34 cellular contexts compared by ENCODE assay signal in the genomic region with DNA sequence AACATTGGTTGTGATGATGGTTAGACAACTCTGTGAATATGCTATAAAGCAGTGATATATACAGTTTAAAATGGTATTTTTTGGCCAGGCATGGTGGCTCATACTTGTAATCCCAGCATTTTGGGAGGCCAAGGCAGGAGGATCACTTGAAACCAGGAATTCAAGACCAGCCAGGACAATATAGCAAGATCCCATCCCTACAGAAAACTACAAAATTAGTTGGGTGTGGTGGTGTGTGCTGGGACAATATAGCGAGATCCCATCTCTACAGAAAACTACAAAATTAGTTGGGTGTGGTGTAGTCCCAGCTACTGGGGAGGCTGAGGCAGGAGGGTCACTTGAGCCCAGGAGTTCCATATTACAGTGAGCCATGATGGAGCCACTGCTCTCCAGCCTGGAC. TPM values are rescaled to one million over a fixed set of nuclear protein-coding genes. Genes with fewer than 3 reads are reported as not detected.
DNase-seq lines count a peak whose midpoint lies in the region; ATAC-seq, FAIRE-seq and TF ChIP-seq lines count a peak whose summit lies in the region.
"Had no signal": no experiment of that assay in that cellular context is flagged by ENCODE, and none has a peak within 500 bp of the region (broad histone marks: within the 10 kb centered on the region; RNA-seq: fewer than 3 reads in every experiment).

No MANE protein-coding gene starts in this region.

- no peak for ATAC-seq in HepG2
- no peak for ATAC-seq in GM18907 (IDR thresholded peaks at IDR 0.05; ENCODE audit: unreplicated experiment)
- no peak for ATAC-seq in HG03460 (IDR thresholded peaks at IDR 0.05; ENCODE audit: unreplicated experiment)
- ATAC-seq: GM12878 had no signal

- CTCF ChIA-PET in HepG2 (lab: Yijun Ruan, JAX; ENCODE audit: low intra/inter-chr PET ratio, low total read pairs) = no interaction called here

- TF ChIP-seq POLR2A in HepG2 (IDR thresholded peaks at IDR 0.05; ENCODE audit: insufficient read depth in 1 of 2, low read depth in 2 of 2, low read length in 2 of 2) = no peak

- 0 out of 2 replicates have a peak, but pooled peaks cover 7% of the 10 kb centered on the region for H3K9me3 ChIP-seq in HepG2 (ENCODE audit: low read length)
- H3K9me3 ChIP-seq: BE2C, BLaER1 had no signal

- POLR2A ChIA-PET in HepG2 (lab: Yijun Ruan, JAX) = no interaction called here

- no peaks in the 10 kb centered on the region for H3K4me1 Mint-ChIP-seq in osteocyte (ENCODE audit: unreplicated experiment)

- H3K27ac ChIP-seq in HL-60 (replicated peaks) = peak overlapping the region; percentile 14; the same call in 1 of the 2 replicates
- no peak overlapping the region for H3K27ac ChIP-seq in coronary artery
- H3K27ac ChIP-seq in HepG2 (ENCODE audit: extremely low read length, insufficient read depth, low read length) = no peak overlapping the region
- H3K27ac ChIP-seq: BLaER1 had no signal

- H4K20me1 ChIP-seq in HepG2 (ENCODE audit: insufficient read depth, low read length) = no peaks in the 10 kb centered on the region
- H4K20me1 ChIP-seq: BLaER1 had no signal

- DNase-seq in HL-60 (ENCODE audit: low read depth in 1 of 2, low spot score in 1 of 2) (no peak), coronary artery (ENCODE audit: low spot score) (peak; percentile 11), HepG2 (ENCODE audit: low spot score) (no peak), osteocyte (ENCODE audit: extremely low spot score, unreplicated experiment) (peak; percentile 15), islet precursor cell (no peak), globus pallidus (ENCODE audit: low spot score) (no peak)
- DNase-seq: 8988T; ACHN; BE2C; C1 segment of cervical spinal cord; CD4-positive, alpha-beta memory T cell; CD4-positive, CD25-positive, alpha-beta regulatory T cell; CD8-positive, alpha-beta memory T cell; COR-L47; DMS 273 treated with DMSO at 0.1 percent for 48 hours; DMS153; DMS53; DMS79; DND-41; EL; GDM1 had no signal

- 79% methylated on average over 1 of the region's 1 CpG for WGBS in HepG2 (ENCODE audit: low lambda C conversion rate)

- BruUV-seq in HepG2 (replicated peaks; lab: Mats Ljungman, UMichigan) = no TSS peak

- no peak overlapping the region for H2AFZ ChIP-seq in HepG2 (ENCODE audit: low read length)

- TF ChIP-seq EP300 in HepG2 (IDR thresholded peaks at IDR 0.05; ENCODE audit: low read depth in 2 of 2, low read length in 2 of 2) = no peak
- no peak for TF ChIP-seq EP300 in HepG2 (CRISPR knock-in tag; IDR thresholded peaks at IDR 0.05; ENCODE audit: borderline replicate concordance)

- no peaks in the 10 kb centered on the region for H3K79me2 ChIP-seq in HepG2 (ENCODE audit: insufficient read depth, low read length)

- FAIRE-seq in HepG2 (lab: Jason Lieb, UNC) = no peak
- FAIRE-seq: A204.1, GM12878, GM12892, GM18507, GM19239 had no signal

- no peaks in the 10 kb centered on the region for H3K36me3 Mint-ChIP-seq in osteocyte (ENCODE audit: unreplicated experiment)
- H3K36me3 Mint-ChIP-seq: CD14-positive monocyte; CD4-positive, alpha-beta memory T cell; CD4-positive, CD25-positive, alpha-beta regulatory T cell; CD8-positive, alpha-beta memory T cell had no signal

- intact Hi-C loops in HepG2 (cut with micrococcal nuclease; ENCODE audit: unreplicated experiment) = no loop called here

- H3K27me3 ChIP-seq in HL-60 (ENCODE audit: insufficient read depth, poor library complexity, severe bottlenecking) (no peaks in the 10 kb centered on the region), HepG2 (ENCODE audit: control insufficient read depth in 1 of 2, insufficient read depth in 2 of 2, low read length in 2 of 2) (no peaks in the 10 kb centered on the region)
- H3K27me3 ChIP-seq: BE2C, BLaER1 had no signal

- H3K4me2 ChIP-seq in HepG2 (ENCODE audit: low read depth, low read length) = no peak overlapping the region
- H3K4me2 ChIP-seq: BLaER1 had no signal

- no peaks in the 10 kb centered on the region for H3K27me3 Mint-ChIP-seq in osteocyte (ENCODE audit: unreplicated experiment)
- H3K27me3 Mint-ChIP-seq: CD4-positive, alpha-beta memory T cell; CD8-positive, alpha-beta memory T cell had no signal

- H3K36me3 ChIP-seq in HepG2 (replicated peaks in 1 of 2; ENCODE audit: control insufficient read depth in 1 of 2, insufficient read depth in 2 of 2, low read length in 2 of 2) = no peaks in the 10 kb centered on the region
- H3K36me3 ChIP-seq: BE2C, BLaER1 had no signal

- no peak overlapping the region for H3K9ac ChIP-seq in HepG2 (ENCODE audit: insufficient read depth, low read depth, low read length)
- H3K9ac ChIP-seq: BLaER1 had no signal

- H3K27ac Mint-ChIP-seq in osteocyte (ENCODE audit: unreplicated experiment) = no peak overlapping the region
- H3K27ac Mint-ChIP-seq: CD14-positive monocyte; CD4-positive, CD25-positive, alpha-beta regulatory T cell had no signal

- no peak for TF ChIP-seq RAD21 in HepG2 (CRISPR knock-in tag; IDR thresholded peaks at IDR 0.05)

- peaks cover 5% of the 10 kb centered on the region for H3K9me3 Mint-ChIP-seq in osteocyte (ENCODE audit: unreplicated experiment)
- H3K9me3 Mint-ChIP-seq: CD8-positive, alpha-beta memory T cell had no signal

- in situ Hi-C loops in HepG2 (cut with HindIII; ENCODE audit: extremely low pct_ligation_motif_present, low pct_unique_long_range_greater_than_20kb) = no loop called here

- no peak overlapping the region for H3K4me3 Mint-ChIP-seq in osteocyte (ENCODE audit: unreplicated experiment)
- H3K4me3 Mint-ChIP-seq: CD14-positive monocyte; CD4-positive, alpha-beta memory T cell; CD4-positive, CD25-positive, alpha-beta regulatory T cell; CD8-positive, alpha-beta memory T cell had no signal

- TF ChIP-seq CTCF in HL-60 (IDR thresholded peaks at IDR 0.05; ENCODE audit: insufficient read depth, low read length) (no peak), coronary artery (IDR thresholded peaks at IDR 0.05) (no peak), HepG2 (CRISPR knock-in tag; IDR thresholded peaks at IDR 0.05) (no peak), osteocyte (IDR thresholded peaks at IDR 0.05) (no peak)

- H3K4me3 ChIP-seq in HL-60 (replicated peaks; ENCODE audit: insufficient read depth, low read length) (no peak overlapping the region), coronary artery (no peak overlapping the region), HepG2 (replicated peaks in 1 of 3; ENCODE audit: insufficient read depth in 1 of 3, low read depth in 2 of 3, low read length in 3 of 3) (no peak overlapping the region)
- H3K4me3 ChIP-seq: BLaER1, GM12878 had no signal

- peaks cover 69% of the 10 kb centered on the region for H3K4me1 ChIP-seq in HepG2 (ENCODE audit: insufficient read depth, low read length)
- H3K4me1 ChIP-seq: BE2C, BLaER1 had no signal

RNA-seq across cellular contexts. Expression of a gene that starts 27.5 kb away (rescaled TPM):
- total RNA-seq in HepG2 (2016; rRNA removed; fragmentation: Illumina TruSeq; extraction: Trizol) (not detected in 2 replicates), osteocyte (not detected in 2 replicates)
- total RNA-seq in HepG2 (2016; cell fraction: cytosol; rRNA removed; fragmentation: Illumina TruSeq; extraction: Trizol; ENCODE audit: low read depth) = not detected in 2 replicates
- total RNA-seq in HepG2 (2016; cell fraction: insoluble cytoplasmic fraction; rRNA removed; fragmentation: Illumina TruSeq; extraction: Trizol) = not detected in 2 replicates
- not detected in 2 replicates for total RNA-seq in HepG2 (2016; cell fraction: membrane; rRNA removed; fragmentation: Illumina TruSeq; extraction: Trizol)
- total RNA-seq in HepG2 (2016; cell fraction: nucleus; rRNA removed; fragmentation: Illumina TruSeq; extraction: Trizol) = not detected in 2 replicates
- 0.84 and 1.3 TPM in 2 replicates for polyA plus RNA-seq in HepG2 (2011; rRNA removed)
- not detected in 2 replicates for polyA plus RNA-seq in HepG2 (2011; cell fraction: cytosol; rRNA removed)
- not detected in 2 replicates for polyA plus RNA-seq in HepG2 (2011; cell fraction: nucleus; rRNA removed)
- polyA plus RNA-seq in HepG2 (2012) = 4.1 and 8.1 TPM in 2 replicates
- not detected in 2 replicates for polyA plus RNA-seq in HepG2 (2016; cell fraction: cytosol; fragmentation: Illumina TruSeq; extraction: Trizol; ENCODE audit: low read depth)
- polyA plus RNA-seq in HepG2 (2016; cell fraction: insoluble cytoplasmic fraction; fragmentation: Illumina TruSeq; extraction: Trizol; ENCODE audit: low read depth) = not detected in 2 replicates
- polyA plus RNA-seq in HepG2 (2016; cell fraction: membrane; fragmentation: Illumina TruSeq; extraction: Trizol; ENCODE audit: low read depth) = not detected in 2 replicates
- not detected in 2 replicates for polyA plus RNA-seq in HepG2 (2016; cell fraction: nucleus; fragmentation: Illumina TruSeq; extraction: Trizol; ENCODE audit: insufficient read depth, low read depth)
- not detected in 2 replicates for polyA minus RNA-seq in HepG2 (2011; rRNA and poly(A)+ RNA removed; ENCODE audit: low replicate concordance)
- not detected in 2 replicates for polyA minus RNA-seq in HepG2 (2011; cell fraction: cytosol; rRNA and poly(A)+ RNA removed)
- not detected in 2 replicates for polyA minus RNA-seq in HepG2 (2011; cell fraction: nucleus; rRNA and poly(A)+ RNA removed)
- total RNA-seq: A673; CD4-positive, alpha-beta memory T cell; CD4-positive, CD25-positive, alpha-beta regulatory T cell; CD8-positive, alpha-beta memory T cell; Daoy; G401; GM12878 had no signal
- polyA plus RNA-seq: AG04450; CD14-positive monocyte; CD4-positive, alpha-beta memory T cell; CD4-positive, CD25-positive, alpha-beta regulatory T cell; CD8-positive, alpha-beta memory T cell; GM12878 had no signal

RNA-seq across cellular contexts. Expression of a gene that starts 43.1 kb away (rescaled TPM):
- total RNA-seq in HepG2 (2016; rRNA removed; fragmentation: Illumina TruSeq; extraction: Trizol) (306 and 519 TPM in 2 replicates), osteocyte (106 and 109 TPM in 2 replicates)
- 41.5 and 47.9 TPM in 2 replicates for total RNA-seq in HepG2 (2016; cell fraction: cytosol; rRNA removed; fragmentation: Illumina TruSeq; extraction: Trizol; ENCODE audit: low read depth)
- total RNA-seq in HepG2 (2016; cell fraction: insoluble cytoplasmic fraction; rRNA removed; fragmentation: Illumina TruSeq; extraction: Trizol) = 301 and 511 TPM in 2 replicates
- 139 and 156 TPM in 2 replicates for total RNA-seq in HepG2 (2016; cell fraction: membrane; rRNA removed; fragmentation: Illumina TruSeq; extraction: Trizol)
- total RNA-seq in HepG2 (2016; cell fraction: nucleus; rRNA removed; fragmentation: Illumina TruSeq; extraction: Trizol) = 164 and 168 TPM in 2 replicates
- 324 and 400 TPM in 2 replicates for polyA plus RNA-seq in HepG2 (2011; rRNA removed)
- polyA plus RNA-seq in HepG2 (2011; cell fraction: cytosol; rRNA removed) = 198 and 289 TPM in 2 replicates
- 115 and 150 TPM in 2 replicates for polyA plus RNA-seq in HepG2 (2011; cell fraction: nucleus; rRNA removed)
- polyA plus RNA-seq in HepG2 (2012) = 250 and 343 TPM in 2 replicates
- 15.2 and 17.3 TPM in 2 replicates for polyA plus RNA-seq in HepG2 (2016; cell fraction: cytosol; fragmentation: Illumina TruSeq; extraction: Trizol; ENCODE audit: low read depth)
- 352 and 368 TPM in 2 replicates for polyA plus RNA-seq in HepG2 (2016; cell fraction: insoluble cytoplasmic fraction; fragmentation: Illumina TruSeq; extraction: Trizol; ENCODE audit: low read depth)
- 48.5 and 57.6 TPM in 2 replicates for polyA plus RNA-seq in HepG2 (2016; cell fraction: membrane; fragmentation: Illumina TruSeq; extraction: Trizol; ENCODE audit: low read depth)
- 161 and 162 TPM in 2 replicates for polyA plus RNA-seq in HepG2 (2016; cell fraction: nucleus; fragmentation: Illumina TruSeq; extraction: Trizol; ENCODE audit: insufficient read depth, low read depth)
- 203 and 487 TPM in 2 replicates for polyA minus RNA-seq in HepG2 (2011; rRNA and poly(A)+ RNA removed; ENCODE audit: low replicate concordance)
- 356 and 419 TPM in 2 replicates for polyA minus RNA-seq in HepG2 (2011; cell fraction: cytosol; rRNA and poly(A)+ RNA removed)
- polyA minus RNA-seq in HepG2 (2011; cell fraction: nucleus; rRNA and poly(A)+ RNA removed) = 163 and 303 TPM in 2 replicates

Comparison
In these comparisons a context has a peak if more than half of its experiments do, and no peak if none do; other contexts are left out.
1. DNase-seq: peak in coronary artery (single experiment) and osteocyte (single experiment); none in HL-60 (0 of 2), HepG2 (single experiment), islet precursor cell (single experiment) and globus pallidus (single experiment).